In the genomic region with DNA sequence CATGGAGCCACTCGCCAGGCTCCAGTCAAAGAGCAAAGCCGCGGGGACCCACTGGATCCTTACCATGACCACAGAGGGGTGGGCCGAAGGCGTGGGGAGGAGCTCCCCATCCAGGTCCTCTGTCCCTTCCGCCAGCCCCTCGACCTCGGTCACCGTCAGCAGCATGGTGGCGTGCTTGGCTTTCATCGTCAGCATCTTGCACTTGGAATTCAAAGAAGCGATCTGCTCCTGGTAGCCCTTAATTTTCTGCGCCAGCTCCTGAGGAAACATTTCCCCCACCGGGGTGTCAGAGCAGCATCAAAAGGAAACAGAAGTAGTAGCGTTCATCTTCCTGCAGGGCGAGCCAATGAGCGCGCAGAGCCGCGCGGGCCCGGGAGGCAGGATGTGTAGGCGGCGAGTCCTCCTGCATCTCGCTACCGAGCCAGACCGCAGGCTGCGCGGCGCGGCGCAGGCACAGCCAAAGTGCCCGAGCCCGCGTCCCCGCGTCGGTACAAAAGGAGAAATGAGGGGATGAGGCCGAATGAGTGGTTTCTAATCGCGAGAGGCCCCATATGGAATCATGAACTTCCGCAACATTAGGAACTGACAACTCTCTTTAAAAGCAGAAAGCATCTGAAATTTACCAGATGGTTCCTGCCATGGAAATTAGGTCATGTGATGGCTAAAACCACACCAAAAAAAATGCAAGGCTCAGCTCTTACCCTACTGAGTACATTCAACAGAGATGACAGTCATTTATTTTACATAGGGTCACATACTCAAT, we compare ENCODE assay signal across 8 cellular contexts.
A peak's percentile ranks its signal among the peaks of the same experiment; 100 is the strongest.
DNase-seq lines count a peak whose midpoint lies in the region; ATAC-seq lines count a peak whose summit lies in the region.

No MANE protein-coding gene starts in this region.

- in situ Hi-C loops in SK-MEL-5 (cut with HindIII; ENCODE audit: low pct_unique_long_range_greater_than_20kb, low sequenced_read_pairs) = no loop called here

- H3K36me3 ChIP-seq in KOPT-K1 (ENCODE audit: insufficient read depth, low read length) = no peaks in the 10 kb centered on the region

- no peaks in the 10 kb centered on the region for H3K9me3 ChIP-seq in KOPT-K1 (ENCODE audit: insufficient read depth, low read length, poor library complexity, severe bottlenecking)

- DNase-seq in EH (ENCODE audit: low read depth) (peak; percentile 88), SK-MEL-5 (ENCODE audit: low read depth, low spot score) (peak; percentile 87), glomerular visceral epithelial cell (ENCODE audit: extremely low spot score) (peak; percentile 88), occipital lobe (lab: John Stamatoyannopoulos, UW) (peak; percentile 90)
- DNase-seq in activated naive CD4-positive, alpha-beta T cell treated with anti-CD3 and anti-CD28 coated beads, Interleukin-2, amount 50 U/mL, for 16 hours = peak; percentile 88

- peak overlapping the region; percentile 84 for H3K27ac ChIP-seq in KOPT-K1 (ENCODE audit: low read depth, low read length, poor library complexity, severe bottlenecking)
- H3K27ac ChIP-seq in temporal lobe (ENCODE audit: low read depth, low read length) = peak overlapping the region; percentile 83

- peak; percentile 94 for ATAC-seq in GM21825 (IDR thresholded peaks at IDR 0.05; ENCODE audit: unreplicated experiment)

Comparison
In these comparisons a context has a peak if more than half of its experiments do, and no peak if none do; other contexts are left out.
1. Peak in every context shown above with its lines: DNase-seq, ATAC-seq and H3K27ac ChIP-seq.